ENCODE assay signal across 1 cellular context in the genomic region with DNA sequence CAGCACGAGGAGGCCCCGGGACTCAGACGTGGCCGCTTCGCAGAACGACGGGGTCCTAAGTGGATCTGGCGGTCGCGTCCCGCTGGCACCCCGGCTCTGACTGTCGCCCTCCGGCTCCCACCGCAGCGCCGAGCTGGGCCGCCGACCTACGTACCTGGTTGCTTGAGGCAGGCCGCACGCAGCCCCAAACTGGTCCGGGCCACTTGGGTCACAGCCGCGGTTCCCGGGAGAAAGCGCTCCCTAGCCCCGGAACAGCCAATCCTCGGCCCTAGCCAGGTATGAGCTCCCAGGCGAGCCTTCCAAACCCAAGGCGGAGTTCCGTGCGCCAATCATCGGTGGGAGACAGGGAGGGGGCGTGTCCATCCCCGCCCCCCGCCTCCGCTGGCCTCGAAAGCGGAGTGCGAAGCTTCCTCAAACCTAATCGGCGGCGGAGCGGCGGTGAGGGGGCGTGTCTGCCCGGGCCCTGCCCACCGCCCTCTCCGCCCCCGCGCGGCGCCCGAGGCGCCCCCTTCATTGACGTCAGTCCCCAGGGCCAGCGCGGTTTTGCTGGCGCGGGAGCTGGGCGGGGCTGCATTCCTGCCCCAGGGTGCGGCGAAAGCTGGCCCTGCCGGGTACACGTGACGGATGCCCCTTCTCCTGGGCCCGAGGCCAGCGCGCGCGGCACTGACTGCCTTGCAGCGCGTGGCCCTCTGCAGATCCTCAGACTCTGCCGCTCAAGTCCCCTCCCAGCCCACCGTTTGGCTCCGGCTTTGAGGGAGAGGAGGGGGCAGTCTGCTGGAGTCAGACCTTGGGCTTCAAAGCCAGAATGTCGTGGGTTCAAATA.
TF ChIP-seq lines count a peak whose summit lies in the region.

A gene with protein sequence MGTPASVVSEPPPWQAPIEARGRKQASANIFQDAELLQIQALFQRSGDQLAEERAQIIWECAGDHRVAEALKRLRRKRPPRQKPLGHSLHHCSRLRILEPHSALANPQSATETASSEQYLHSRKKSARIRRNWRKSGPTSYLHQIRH (minus strand): TSS at position 280 of the 823 bp plus-strand sequence. CDS start 7,336 bp downstream, outside the sequence.

TF ChIP-seq in GM12878, 131 proteins besides CTCF, POLR2A, EP300 and RAD21 (continued from another document):
- TF ChIP-seq PBX3 (IDR thresholded peaks at IDR 0.05; ENCODE audit: insufficient replicate concordance, low read depth, low read length) = peak; percentile 87
- TF ChIP-seq, protein P1, sequence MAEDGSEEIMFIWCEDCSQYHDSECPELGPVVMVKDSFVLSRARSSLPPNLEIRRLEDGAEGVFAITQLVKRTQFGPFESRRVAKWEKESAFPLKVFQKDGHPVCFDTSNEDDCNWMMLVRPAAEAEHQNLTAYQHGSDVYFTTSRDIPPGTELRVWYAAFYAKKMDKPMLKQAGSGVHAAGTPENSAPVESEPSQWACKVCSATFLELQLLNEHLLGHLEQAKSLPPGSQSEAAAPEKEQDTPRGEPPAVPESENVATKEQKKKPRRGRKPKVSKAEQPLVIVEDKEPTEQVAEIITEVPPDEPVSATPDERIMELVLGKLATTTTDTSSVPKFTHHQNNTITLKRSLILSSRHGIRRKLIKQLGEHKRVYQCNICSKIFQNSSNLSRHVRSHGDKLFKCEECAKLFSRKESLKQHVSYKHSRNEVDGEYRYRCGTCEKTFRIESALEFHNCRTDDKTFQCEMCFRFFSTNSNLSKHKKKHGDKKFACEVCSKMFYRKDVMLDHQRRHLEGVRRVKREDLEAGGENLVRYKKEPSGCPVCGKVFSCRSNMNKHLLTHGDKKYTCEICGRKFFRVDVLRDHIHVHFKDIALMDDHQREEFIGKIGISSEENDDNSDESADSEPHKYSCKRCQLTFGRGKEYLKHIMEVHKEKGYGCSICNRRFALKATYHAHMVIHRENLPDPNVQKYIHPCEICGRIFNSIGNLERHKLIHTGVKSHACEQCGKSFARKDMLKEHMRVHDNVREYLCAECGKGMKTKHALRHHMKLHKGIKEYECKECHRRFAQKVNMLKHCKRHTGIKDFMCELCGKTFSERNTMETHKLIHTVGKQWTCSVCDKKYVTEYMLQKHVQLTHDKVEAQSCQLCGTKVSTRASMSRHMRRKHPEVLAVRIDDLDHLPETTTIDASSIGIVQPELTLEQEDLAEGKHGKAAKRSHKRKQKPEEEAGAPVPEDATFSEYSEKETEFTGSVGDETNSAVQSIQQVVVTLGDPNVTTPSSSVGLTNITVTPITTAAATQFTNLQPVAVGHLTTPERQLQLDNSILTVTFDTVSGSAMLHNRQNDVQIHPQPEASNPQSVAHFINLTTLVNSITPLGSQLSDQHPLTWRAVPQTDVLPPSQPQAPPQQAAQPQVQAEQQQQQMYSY (CRISPR knock-in tag; IDR thresholded peaks at IDR 0.05) = no peak
- peak; percentile 50; the same call in 1 of the 2 replicates for TF ChIP-seq NR2F1 (conservative IDR thresholded peaks at IDR 0.05)
- peak; percentile 90 for TF ChIP-seq DPF2 (IDR thresholded peaks at IDR 0.05)
- TF ChIP-seq EGR1 (IDR thresholded peaks at IDR 0.05; ENCODE audit: borderline replicate concordance in 1 of 2, low read depth in 2 of 2, low read length in 2 of 2) = peak; percentile 71 to 100
- TF ChIP-seq SMARCA5 (IDR thresholded peaks at IDR 0.05) = peak; percentile 79
- no peak for TF ChIP-seq KDM1A (IDR thresholded peaks at IDR 0.05; ENCODE audit: borderline replicate concordance)
- 0 out of 2 replicates have a peak, but pooled peaks have one; percentile 39 for TF ChIP-seq NBN (IDR thresholded peaks at IDR 0.05)
- no peak for TF ChIP-seq E2F8 (IDR thresholded peaks at IDR 0.05; ENCODE audit: low read depth, partially characterized antibody)
- TF ChIP-seq NRF1 (conservative IDR thresholded peaks at IDR 0.05; ENCODE audit: low read depth, low read length) = no peak
- TF ChIP-seq LARP7 (IDR thresholded peaks at IDR 0.05) = 0 out of 2 replicates have a peak, but pooled peaks have one; percentile 34
- TF ChIP-seq CBFB (IDR thresholded peaks at IDR 0.05; ENCODE audit: low read depth) = no peak
- no peak for TF ChIP-seq TBL1XR1 (IDR thresholded peaks at IDR 0.05; ENCODE audit: low read depth, low read length)
- peak; percentile 43; the same call in 1 of the 2 replicates for TF ChIP-seq PAX5 (IDR thresholded peaks at IDR 0.05; ENCODE audit: borderline replicate concordance, low read depth, low read length)
- TF ChIP-seq SRF (IDR thresholded peaks at IDR 0.05; ENCODE audit: low read depth in 2 of 2, low read length in 2 of 2) = no peak
- no peak for TF ChIP-seq CEBPZ (IDR thresholded peaks at IDR 0.05; ENCODE audit: low read depth, low read length)
- TF ChIP-seq, protein P2, sequence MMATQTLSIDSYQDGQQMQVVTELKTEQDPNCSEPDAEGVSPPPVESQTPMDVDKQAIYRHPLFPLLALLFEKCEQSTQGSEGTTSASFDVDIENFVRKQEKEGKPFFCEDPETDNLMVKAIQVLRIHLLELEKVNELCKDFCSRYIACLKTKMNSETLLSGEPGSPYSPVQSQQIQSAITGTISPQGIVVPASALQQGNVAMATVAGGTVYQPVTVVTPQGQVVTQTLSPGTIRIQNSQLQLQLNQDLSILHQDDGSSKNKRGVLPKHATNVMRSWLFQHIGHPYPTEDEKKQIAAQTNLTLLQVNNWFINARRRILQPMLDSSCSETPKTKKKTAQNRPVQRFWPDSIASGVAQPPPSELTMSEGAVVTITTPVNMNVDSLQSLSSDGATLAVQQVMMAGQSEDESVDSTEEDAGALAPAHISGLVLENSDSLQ (IDR thresholded peaks at IDR 0.05) = peak; percentile 96
- peak in 1 of 2 experiments; percentile 26; a peak in 2 of 4 replicates for TF ChIP-seq IKZF2 (IDR thresholded peaks at IDR 0.05)
- TF ChIP-seq TCF3 (IDR thresholded peaks at IDR 0.05; ENCODE audit: borderline replicate concordance, insufficient read depth, low read depth, low read length) = no peak
- peak; percentile 40; the same call in 1 of the 2 replicates for TF ChIP-seq ATF7 (IDR thresholded peaks at IDR 0.05; ENCODE audit: low read depth)
- no peak for TF ChIP-seq POLR2AphosphoS5 (IDR thresholded peaks at IDR 0.05; ENCODE audit: low read length)
- no peak for TF ChIP-seq SUZ12 (IDR thresholded peaks at IDR 0.05; ENCODE audit: unreplicated experiment)
- no peak for TF ChIP-seq IRF4 (IDR thresholded peaks at IDR 0.05; ENCODE audit: low read depth, low read length)
- no peak for TF ChIP-seq BACH1 (IDR thresholded peaks at IDR 0.05; ENCODE audit: borderline replicate concordance)
- TF ChIP-seq ZNF24 (IDR thresholded peaks at IDR 0.05) = no peak
